ENCODE assay signal across 12 cellular contexts in genomic region chr2:44943031-44943692, GRCh38. TPM values are rescaled to one million over a fixed set of nuclear protein-coding genes. Genes with fewer than 3 reads are reported as not detected.
DNase-seq lines count a peak whose midpoint lies in the region; ATAC-seq and TF ChIP-seq lines count a peak whose summit lies in the region.
"Had no signal": no experiment of that assay in that cellular context is flagged by ENCODE, and none has a peak within 500 bp of the region (broad histone marks: within the 10 kb centered on the region; RNA-seq: fewer than 3 reads in every experiment).

No MANE protein-coding gene starts in this region.

- H3K36me3 ChIP-seq in psoas muscle (ENCODE audit: insufficient read depth in 1 of 2, low read depth in 1 of 2) (no peaks in the 10 kb centered on the region), right lobe of liver (no peaks in the 10 kb centered on the region)

- no peaks in the 10 kb centered on the region for H3K36me3 Mint-ChIP-seq in T-helper 1 cell treated with Interleukin-12 subunit alpha and Interleukin-12 subunit beta and Interleukin-4 antibody, amounts not matched to agents 30 μg/mL and 1 μg/mL, for 36 hours (ENCODE audit: low read depth)
- H3K36me3 Mint-ChIP-seq in endothelial cell (ENCODE audit: low read depth, unreplicated experiment) = no peaks in the 10 kb centered on the region

- peak overlapping the region; percentile 49 for H3K27ac Mint-ChIP-seq in T-helper 1 cell treated with Interleukin-12 subunit alpha and Interleukin-12 subunit beta and Interleukin-4 antibody, amounts not matched to agents 30 μg/mL and 1 μg/mL, for 36 hours
- H3K27ac Mint-ChIP-seq in endothelial cell (ENCODE audit: unreplicated experiment) = no peak overlapping the region

- peaks cover 13% of the 10 kb centered on the region for H3K4me1 ChIP-seq in psoas muscle
- H3K4me1 ChIP-seq in right lobe of liver = peaks cover 0 to 25% (median 0%) of the 10 kb centered on the region in 4 donors

- H3K4me1 Mint-ChIP-seq in T-helper 1 cell treated with Interleukin-12 subunit alpha and Interleukin-12 subunit beta and Interleukin-4 antibody, amounts not matched to agents 30 μg/mL and 1 μg/mL, for 36 hours (ENCODE audit: low read depth) = peaks cover 9% of the 10 kb centered on the region
- H3K4me1 Mint-ChIP-seq in endothelial cell (ENCODE audit: unreplicated experiment) = peaks cover 43% of the 10 kb centered on the region

- in situ Hi-C loops in GM13977 (cut with MboI; ENCODE audit: low pct_unique_long_range_greater_than_20kb, low sequenced_read_pairs, unreplicated experiment) = loop anchor here (25.0 kb wide), 1 partner anchor 856 kb away; no protein-coding TSS in a partner anchor

- no peak for TF ChIP-seq CTCF in endothelial cell (IDR thresholded peaks at IDR 0.05; ENCODE audit: unreplicated experiment)
- TF ChIP-seq CTCF in psoas muscle (IDR thresholded peaks at IDR 0.05) = no peak
- TF ChIP-seq CTCF in GM13977 (IDR thresholded peaks at IDR 0.05; ENCODE audit: extremely low read depth, insufficient read depth, missing control alignments) = no peak
- TF ChIP-seq CTCF in right lobe of liver (IDR thresholded peaks at IDR 0.05) = no peak

- peaks cover 84% of the 10 kb centered on the region for H3K27me3 Mint-ChIP-seq in T-helper 1 cell treated with Interleukin-12 subunit alpha and Interleukin-12 subunit beta and Interleukin-4 antibody, amounts not matched to agents 30 μg/mL and 1 μg/mL, for 36 hours (ENCODE audit: low read depth)
- H3K27me3 Mint-ChIP-seq in endothelial cell (ENCODE audit: unreplicated experiment) = peaks cover 53% of the 10 kb centered on the region

- WGBS in psoas muscle, 3 donors = 66 to 75% (median 72%) methylated on average over 36 of the region's 36 CpGs
- WGBS in right lobe of liver (ENCODE audit: insufficient coverage, low coverage, low lambda C conversion rate, missing lambda C conversion rate) = 15% methylated on average over 11 of the region's 36 CpGs

- H3K27me3 ChIP-seq in psoas muscle (ENCODE audit: insufficient read depth in 3 of 3, low read length in 2 of 3) (peaks cover 0 to 79% (median 59%) of the 10 kb centered on the region in 3 donors), right lobe of liver (peaks cover 5 to 46% of the 10 kb centered on the region in 2 donors)

- intact Hi-C loops in psoas muscle (cut with DNase I) = no loop called here
- intact Hi-C loops in right lobe of liver (cut with DNase I) = no loop called here

- H3K4me3 ChIP-seq in psoas muscle (peak overlapping the region; percentile 61), right lobe of liver (no peak overlapping the region)
- H3K4me3 ChIP-seq: K562 had no signal

- ATAC-seq in psoas muscle (no peak), right lobe of liver (no peak)
- ATAC-seq: K562 had no signal

- H3K9me3 ChIP-seq in psoas muscle = no peaks in the 10 kb centered on the region
- H3K9me3 ChIP-seq in right lobe of liver = no peaks in the 10 kb centered on the region

- DNase-seq in T-helper 1 cell = no peak
- peak; percentile 44 for DNase-seq in NCI-H69 (lab: John Stamatoyannopoulos, UW)
- no peak for DNase-seq in endothelial cell (ENCODE audit: low spot score)
- no peak for DNase-seq in psoas muscle
- no peak for DNase-seq in GM13977 (ENCODE audit: low spot score)
- no peak for DNase-seq in islet precursor cell
- DNase-seq in right lobe of liver = no peak
- DNase-seq: effector CD8-positive, alpha-beta T cell; NCI-H2227 treated with DMSO at 0.1 percent for 48 hours; occipital lobe had no signal

- H3K9me3 Mint-ChIP-seq in T-helper 1 cell treated with Interleukin-12 subunit alpha and Interleukin-12 subunit beta and Interleukin-4 antibody, amounts not matched to agents 30 μg/mL and 1 μg/mL, for 36 hours = no peaks in the 10 kb centered on the region
- H3K9me3 Mint-ChIP-seq in endothelial cell (ENCODE audit: unreplicated experiment) = no peaks in the 10 kb centered on the region

- H3K4me3 Mint-ChIP-seq in T-helper 1 cell treated with Interleukin-12 subunit alpha and Interleukin-12 subunit beta and Interleukin-4 antibody, amounts not matched to agents 30 μg/mL and 1 μg/mL, for 36 hours = no peak overlapping the region
- peak overlapping the region; percentile 45 for H3K4me3 Mint-ChIP-seq in endothelial cell (ENCODE audit: unreplicated experiment)

- TF ChIP-seq POLR2A in right lobe of liver (IDR thresholded peaks at IDR 0.05) = no peak

- H3K27ac ChIP-seq in psoas muscle (no peak overlapping the region), right lobe of liver (no peak overlapping the region)

RNA-seq across cellular contexts. Expression of gene SIX3, which starts 1.7 kb away (rescaled TPM):
- not detected for total RNA-seq in endothelial cell (ENCODE audit: unreplicated experiment)
- under 1 TPM in 1 of 4 donors, not detected in 3; 0.20 TPM for total RNA-seq in psoas muscle
- polyA plus RNA-seq in psoas muscle = under 1 TPM in 1 of 3 donors, not detected in 2; 0.01 TPM
- total RNA-seq in right lobe of liver = not detected
- total RNA-seq: K562, occipital lobe had no signal
- polyA plus RNA-seq: K562 had no signal
